15 cellular contexts compared by ENCODE assay signal in the genomic region with DNA sequence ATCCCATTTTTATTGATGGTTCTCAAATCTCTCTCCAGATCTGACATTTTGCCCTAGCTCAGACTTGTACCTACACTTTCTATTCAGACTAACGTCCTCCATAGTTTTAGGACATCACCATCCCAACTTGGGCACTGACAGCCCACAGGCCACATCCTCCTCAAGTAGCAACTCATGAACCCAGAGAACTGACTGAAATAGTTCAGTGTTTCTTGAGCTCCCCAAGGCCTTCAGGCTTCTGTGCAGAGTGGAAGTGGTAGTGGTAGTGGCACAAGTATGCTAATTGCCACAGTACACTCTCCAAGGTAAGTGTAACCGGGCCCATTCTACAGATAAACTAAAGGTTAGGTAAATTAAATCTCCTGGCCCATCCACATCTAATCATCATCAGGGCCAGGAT.
DNase-seq lines count a peak whose midpoint lies in the region; ATAC-seq, FAIRE-seq and TF ChIP-seq lines count a peak whose summit lies in the region.
"Had no signal": no experiment of that assay in that cellular context is flagged by ENCODE, and none has a peak within 500 bp of the region (broad histone marks: within the 10 kb centered on the region; RNA-seq: fewer than 3 reads in every experiment).

No MANE protein-coding gene starts in this region.

- H3K23ac ChIP-seq in H1 (ENCODE audit: insufficient read length): no peak overlapping the region

- 91% methylated on average over 2 of the region's 2 CpGs; no CpG with 5 or more reads in 1 of the 2 experiments for WGBS in H1 (ENCODE audit: extremely low coverage in 1 of 2, insufficient coverage in 1 of 2, insufficient read length in 1 of 2, insufficient replicate concordance in 2 of 2, low coverage in 1 of 2, low lambda C conversion rate in 2 of 2, missing lambda C conversion rate in 1 of 2), 2 experiments

- H3K27me3 Mint-ChIP-seq in activated naive CD4-positive, alpha-beta T cell treated with anti-CD3 and anti-CD28 coated beads for 36 hours (ENCODE audit: low read depth): no peaks in the 10 kb centered on the region
- no peaks in the 10 kb centered on the region for H3K27me3 Mint-ChIP-seq in T-helper 1 cell treated with Interleukin-12 subunit alpha and Interleukin-12 subunit beta and Interleukin-4 antibody, amounts not matched to agents 30 μg/mL and 1 μg/mL, for 36 hours (ENCODE audit: low read depth)
- H3K27me3 Mint-ChIP-seq in stimulated activated naive CD8-positive, alpha-beta T cell treated with anti-CD3 and anti-CD28 coated beads, Interleukin-15, Interleukin-2, amounts not matched to agents 100 ng/mL and 50 ng/mL, for 24 hours: no peaks in the 10 kb centered on the region

- no peak for TF ChIP-seq RAD21 in H1 (IDR thresholded peaks at IDR 0.05 in 1 of 2, conservative IDR thresholded peaks at IDR 0.05 in 1 of 2; ENCODE audit: low read depth in 2 of 2, low read length in 2 of 2)

- intact Hi-C loops in activated naive CD4-positive, alpha-beta T cell treated with anti-CD3 and anti-CD28 coated beads for 36 hours (cut with micrococcal nuclease): no loop called here

- H3K36me3 ChIP-seq in H1 (ENCODE audit: control insufficient read depth in 2 of 4, insufficient read depth in 4 of 4, low read length in 3 of 4): no peaks in the 10 kb centered on the region
- H3K36me3 ChIP-seq: adrenal gland, gastroesophageal sphincter had no signal

- peaks cover 2 to 9% of the 10 kb centered on the region in 2 experiments for H4K20me1 ChIP-seq in H1 (replicated peaks in 1 of 2; ENCODE audit: control insufficient read depth in 1 of 2, insufficient read depth in 2 of 2, low read length in 2 of 2)

- H3K4me3 ChIP-seq in H1 (ENCODE audit: extremely low read depth in 1 of 4, insufficient read depth in 2 of 4, low read depth in 3 of 4, low read length in 4 of 4): no peak overlapping the region
- H3K4me3 ChIP-seq: adrenal gland, gastroesophageal sphincter had no signal

- H3K56ac ChIP-seq in H1 (replicated peaks; ENCODE audit: insufficient read length, low read depth, low read length): no peak overlapping the region

- H3K27me3 ChIP-seq in H1 (replicated peaks in 1 of 4; ENCODE audit: control insufficient read depth in 3 of 4, extremely low read depth in 1 of 4, insufficient read depth in 3 of 4, low read length in 3 of 4): no peaks in the 10 kb centered on the region
- H3K27me3 ChIP-seq: adrenal gland, gastroesophageal sphincter had no signal

- DNase-seq in activated naive CD4-positive, alpha-beta T cell treated with anti-CD3 and anti-CD28 coated beads for 36 hours: peak; percentile 33
- DNase-seq in activated naive CD4-positive, alpha-beta T cell treated with anti-CD3 and anti-CD28 coated beads, Interleukin-2, amount 50 U/mL, for 16 hours: no peak
- DNase-seq in H1 (ENCODE audit: low read depth in 1 of 2, low spot score in 2 of 2) (no peak), AML-193 (lab: John Stamatoyannopoulos, UW) (no peak)
- DNase-seq: DMS 273 treated with DMSO at 0.1 percent for 48 hours, KG1, NCI-H1436 treated with DMSO at 0.1 percent for 48 hours, NCI-H510A had no signal

- H3K4me1 ChIP-seq in H1 (replicated peaks in 1 of 4; ENCODE audit: control insufficient read depth in 3 of 4, insufficient read depth in 4 of 4, low read length in 3 of 4): peaks cover 0 to 12% (median 1%) of the 10 kb centered on the region in 4 experiments; a peak in 6 of 7 replicates

- no peak overlapping the region for H2BK20ac ChIP-seq in H1 (ENCODE audit: low read length)

- peaks cover 58% of the 10 kb centered on the region for H3K4me1 Mint-ChIP-seq in activated naive CD4-positive, alpha-beta T cell treated with anti-CD3 and anti-CD28 coated beads for 36 hours (ENCODE audit: low read depth)
- H3K4me1 Mint-ChIP-seq in T-helper 1 cell treated with Interleukin-12 subunit alpha and Interleukin-12 subunit beta and Interleukin-4 antibody, amounts not matched to agents 30 μg/mL and 1 μg/mL, for 36 hours (ENCODE audit: low read depth): peaks cover 57% of the 10 kb centered on the region
- peaks cover 73% of the 10 kb centered on the region for H3K4me1 Mint-ChIP-seq in stimulated activated naive CD8-positive, alpha-beta T cell treated with anti-CD3 and anti-CD28 coated beads, Interleukin-15, Interleukin-2, amounts not matched to agents 100 ng/mL and 50 ng/mL, for 24 hours (ENCODE audit: low read depth)

- no peak for TF ChIP-seq EP300 in H1 (IDR thresholded peaks at IDR 0.05; ENCODE audit: borderline replicate concordance in 1 of 2, low read depth in 2 of 2, low read length in 2 of 2)

- H3K9me3 ChIP-seq in H1 (ENCODE audit: insufficient read depth in 2 of 2, low read depth in 1 of 2, low read length in 1 of 2): no peaks in the 10 kb centered on the region
- H3K9me3 ChIP-seq: adrenal gland, gastroesophageal sphincter had no signal

- no peaks in the 10 kb centered on the region for H3K23me2 ChIP-seq in H1 (ENCODE audit: low read depth, low read length)

- TF ChIP-seq CTCF in H1 (IDR thresholded peaks at IDR 0.05; ENCODE audit: control extremely low read depth in 1 of 3, insufficient read depth in 1 of 3, low read depth in 1 of 3, low read length in 3 of 3): no peak

- TF ChIP-seq POLR2A in H1 (IDR thresholded peaks at IDR 0.05; ENCODE audit: control extremely low read depth in 1 of 2, low read depth in 2 of 2, low read length in 2 of 2): no peak

- H4K8ac ChIP-seq in H1 (ENCODE audit: extremely low read depth, insufficient read depth, low read length): no peak overlapping the region

- H4K91ac ChIP-seq in H1 (replicated peaks; ENCODE audit: insufficient read length, low read length): no peak overlapping the region

- ATAC-seq in GM19328 (IDR thresholded peaks at IDR 0.05; ENCODE audit: unreplicated experiment) (no peak), GM19463 (IDR thresholded peaks at IDR 0.05; ENCODE audit: unreplicated experiment) (no peak)
- ATAC-seq: gastroesophageal sphincter had no signal

- no peak overlapping the region for H3K9ac ChIP-seq in H1 (replicated peaks in 1 of 4; ENCODE audit: extremely low read depth in 1 of 4, low read depth in 3 of 4, low read length in 3 of 4)

- H2BK5ac ChIP-seq in H1 (ENCODE audit: low read depth, low read length): no peak overlapping the region

- no peak overlapping the region for H3K18ac ChIP-seq in H1 (ENCODE audit: extremely low read depth, low read length)

- peaks cover under 1% of the 10 kb centered on the region; the same call in 1 of the 2 replicates for H3K79me1 ChIP-seq in H1 (ENCODE audit: low read depth, low read length)

- H3K4ac ChIP-seq in H1 (replicated peaks; ENCODE audit: insufficient read length, low read depth, low read length): no peak overlapping the region

- no peak overlapping the region for H4K5ac ChIP-seq in H1 (ENCODE audit: insufficient read length, low read depth, low read length)

- no peak overlapping the region for H2AFZ ChIP-seq in H1 (ENCODE audit: low read length)

- peak overlapping the region; percentile 79 for H3K27ac Mint-ChIP-seq in activated naive CD4-positive, alpha-beta T cell treated with anti-CD3 and anti-CD28 coated beads for 36 hours
- peak overlapping the region; percentile 71 for H3K27ac Mint-ChIP-seq in T-helper 1 cell treated with Interleukin-12 subunit alpha and Interleukin-12 subunit beta and Interleukin-4 antibody, amounts not matched to agents 30 μg/mL and 1 μg/mL, for 36 hours
- peak overlapping the region; percentile 77 for H3K27ac Mint-ChIP-seq in stimulated activated naive CD8-positive, alpha-beta T cell treated with anti-CD3 and anti-CD28 coated beads, Interleukin-15, Interleukin-2, amounts not matched to agents 100 ng/mL and 50 ng/mL, for 24 hours

- peaks cover 0 to 65% of the 10 kb centered on the region in 2 experiments; a peak in 2 of 4 replicates for H3K79me2 ChIP-seq in H1 (ENCODE audit: control insufficient read depth in 1 of 2, insufficient read depth in 2 of 2, low read length in 2 of 2)

- no peak overlapping the region for H3K14ac ChIP-seq in H1 (ENCODE audit: insufficient read length)

- no peaks in the 10 kb centered on the region for H3K9me3 Mint-ChIP-seq in activated naive CD4-positive, alpha-beta T cell treated with anti-CD3 and anti-CD28 coated beads for 36 hours
- H3K9me3 Mint-ChIP-seq in T-helper 1 cell treated with Interleukin-12 subunit alpha and Interleukin-12 subunit beta and Interleukin-4 antibody, amounts not matched to agents 30 μg/mL and 1 μg/mL, for 36 hours: no peaks in the 10 kb centered on the region
- no peaks in the 10 kb centered on the region for H3K9me3 Mint-ChIP-seq in stimulated activated naive CD8-positive, alpha-beta T cell treated with anti-CD3 and anti-CD28 coated beads, Interleukin-15, Interleukin-2, amounts not matched to agents 100 ng/mL and 50 ng/mL, for 24 hours

- H3K4me3 Mint-ChIP-seq in activated naive CD4-positive, alpha-beta T cell treated with anti-CD3 and anti-CD28 coated beads for 36 hours: no peak overlapping the region
- peak overlapping the region; percentile 68 for H3K4me3 Mint-ChIP-seq in T-helper 1 cell treated with Interleukin-12 subunit alpha and Interleukin-12 subunit beta and Interleukin-4 antibody, amounts not matched to agents 30 μg/mL and 1 μg/mL, for 36 hours
- peak overlapping the region; percentile 32 for H3K4me3 Mint-ChIP-seq in stimulated activated naive CD8-positive, alpha-beta T cell treated with anti-CD3 and anti-CD28 coated beads, Interleukin-15, Interleukin-2, amounts not matched to agents 100 ng/mL and 50 ng/mL, for 24 hours

- POLR2A ChIA-PET in H1 (lab: Charles Lee; ENCODE audit: partially characterized antibody): interaction anchor here (1.0 kb wide), 1 partner anchor 19 kb away, joined by 3 read pairs; no protein-coding TSS in a partner anchor

- H3K36me3 Mint-ChIP-seq in activated naive CD4-positive, alpha-beta T cell treated with anti-CD3 and anti-CD28 coated beads for 36 hours (ENCODE audit: low read depth): no peaks in the 10 kb centered on the region
- H3K36me3 Mint-ChIP-seq in T-helper 1 cell treated with Interleukin-12 subunit alpha and Interleukin-12 subunit beta and Interleukin-4 antibody, amounts not matched to agents 30 μg/mL and 1 μg/mL, for 36 hours (ENCODE audit: low read depth): peaks cover 10% of the 10 kb centered on the region
- no peaks in the 10 kb centered on the region for H3K36me3 Mint-ChIP-seq in stimulated activated naive CD8-positive, alpha-beta T cell treated with anti-CD3 and anti-CD28 coated beads, Interleukin-15, Interleukin-2, amounts not matched to agents 100 ng/mL and 50 ng/mL, for 24 hours (ENCODE audit: low read depth)

- no peak overlapping the region for H2BK15ac ChIP-seq in H1 (ENCODE audit: low read length)

- peak overlapping the region; percentile 33; the same call in 1 of the 2 replicates for H2AK5ac ChIP-seq in H1 (ENCODE audit: low read depth, low read length)

- no peak overlapping the region for H3K27ac ChIP-seq in H1 (ENCODE audit: low read depth, low read length)
- H3K27ac ChIP-seq: adrenal gland, gastroesophageal sphincter had no signal

- FAIRE-seq in H1 (lab: Jason Lieb, UNC): no peak
- FAIRE-seq: endothelial cell of umbilical vein had no signal

- CTCF ChIA-PET in activated naive CD4-positive, alpha-beta T cell treated with anti-CD3 and anti-CD28 coated beads for 36 hours (lab: Charles Lee): interaction anchor here (1.0 to 1.9 kb wide), 5 partner anchors 10 to 123 kb away, joined by 3 to 8 read pairs (median 4); no protein-coding TSS in a partner anchor
- CTCF ChIA-PET in H1 (lab: Charles Lee; ENCODE audit: partially characterized antibody): interaction anchor here (0.7 to 2.7 kb wide), 16 partner anchors 10 to 131 kb away, joined by 3 to 20 read pairs (median 4); no protein-coding TSS in a partner anchor

- no peak overlapping the region for H2BK12ac ChIP-seq in H1 (ENCODE audit: low read depth, low read length)

- no peak overlapping the region for H3K4me2 ChIP-seq in H1 (ENCODE audit: insufficient read depth in 1 of 2, low read depth in 2 of 2, low read length in 2 of 2)

- H2BK120ac ChIP-seq in H1 (replicated peaks; ENCODE audit: low read depth, low read length): no peak overlapping the region
